10 cellular contexts compared by ENCODE assay signal in genomic region chr2:53715568-53715967, GRCh38. TPM values are rescaled to one million over a fixed set of nuclear protein-coding genes. Genes with fewer than 3 reads are reported as not detected.
DNase-seq lines count a peak whose midpoint lies in the region; ATAC-seq and TF ChIP-seq lines count a peak whose summit lies in the region.
"Had no signal": no experiment of that assay in that cellular context is flagged by ENCODE, and none has a peak within 500 bp of the region (broad histone marks: within the 10 kb centered on the region; RNA-seq: fewer than 3 reads in every experiment).

No MANE protein-coding gene starts in this region.

- TF ChIP-seq CTCF in choroid plexus epithelial cell (conservative IDR thresholded peaks at IDR 0.05; ENCODE audit: low read depth, low read length): peak; percentile 53
- peak; percentile 34 to 48 (median 38) for TF ChIP-seq CTCF in prostate gland (IDR thresholded peaks at IDR 0.05)

- H3K4me1 ChIP-seq in prostate gland (replicated peaks): no peaks in the 10 kb centered on the region

- no peaks in the 10 kb centered on the region for H3K36me3 ChIP-seq in prostate gland

- DNase-seq in DMS 273 (lab: John Stamatoyannopoulos, UW; ENCODE audit: unreplicated experiment): peak; percentile 45
- no peak for DNase-seq in DMS 273 treated with DMSO at 0.1 percent for 48 hours (lab: John Stamatoyannopoulos, UW)
- DNase-seq in Kasumi-1 (lab: John Stamatoyannopoulos, UW): peak; percentile 12 to 44
- peak; percentile 36 for DNase-seq in choroid plexus epithelial cell (ENCODE audit: low read depth)
- no peak for DNase-seq in prostate gland (ENCODE audit: low spot score)
- DNase-seq in SK-N-DZ (ENCODE audit: low spot score): no peak
- DNase-seq: 8988T; effector memory CD8-positive, alpha-beta T cell had no signal

- H3K27me3 ChIP-seq in prostate gland (replicated peaks; ENCODE audit: insufficient read depth): no peaks in the 10 kb centered on the region

- no peak for TF ChIP-seq POLR2A in prostate gland (IDR thresholded peaks at IDR 0.05)

- H3K9me3 ChIP-seq in prostate gland: no peaks in the 10 kb centered on the region

- H3K27ac ChIP-seq in prostate gland: no peak overlapping the region

- intact Hi-C loops in prostate gland (cut with DNase I): no loop called here

- ATAC-seq in HG02981 (IDR thresholded peaks at IDR 0.05; ENCODE audit: unreplicated experiment) (no peak), HG03439 (IDR thresholded peaks at IDR 0.05; ENCODE audit: unreplicated experiment) (no peak)
- ATAC-seq: effector memory CD8-positive, alpha-beta T cell had no signal

- no peak overlapping the region for H3K4me3 ChIP-seq in choroid plexus epithelial cell (ENCODE audit: low read depth, low read length)
- no peak overlapping the region for H3K4me3 ChIP-seq in prostate gland

RNA-seq across cellular contexts. Expression of gene CHAC2, which starts 52.0 kb away (rescaled TPM):
- total RNA-seq in prostate gland: 1 to 10 TPM; 1.4 to 3.0 TPM
- 14.8 and 19.1 TPM in 2 replicates for polyA plus RNA-seq in SK-N-DZ (2014; cell fraction: cytosol; rRNA removed)
- 8.0 and 15.4 TPM in 2 replicates for polyA plus RNA-seq in SK-N-DZ (2014; cell fraction: nucleus; rRNA removed)

Comparison
In these comparisons a context has a peak if more than half of its experiments do, and no peak if none do; other contexts are left out.
1. DNase-seq: peak in DMS 273 (single experiment), Kasumi-1 (2 of 2) and choroid plexus epithelial cell (single experiment); none in DMS 273 treated with DMSO at 0.1 percent for 48 hours (single experiment), prostate gland (single experiment) and SK-N-DZ (single experiment).